ENCODE assay signal across 25 cellular contexts in genomic region chr19:8499048-8499833, GRCh38. TPM values are rescaled to one million over a fixed set of nuclear protein-coding genes. Genes with fewer than 3 reads are reported as not detected.
"Had no signal": no experiment of that assay in that cellular context is flagged by ENCODE, and none has a peak within 500 bp of the region (broad histone marks: within the 10 kb centered on the region; RNA-seq: fewer than 3 reads in every experiment).

No MANE protein-coding gene starts in this region.

- DNase-seq: activated CD4-positive, alpha-beta T cell treated with anti-CD3 and anti-CD28 coated beads for 4 hours; activated CD4-positive, alpha-beta T cell treated with anti-CD3 and anti-CD28 coated beads, Interleukin-2, amount 50 U/mL, for 4 hours; activated naive CD4-positive, alpha-beta T cell; activated T-cell treated with anti-CD3 and anti-CD28 coated beads for 4 hours; activated T-cell treated with anti-CD3 and anti-CD28 coated beads, Interleukin-2, amount 50 U/mL, for 72 hours; effector memory CD4-positive, alpha-beta T cell; left ventricle myocardium inferior; mammary epithelial cell; midbrain; natural killer cell; ovary; right lobe of liver; stimulated activated CD4-positive, alpha-beta T cell treated with anti-CD3 and anti-CD28 coated beads, Interleukin-4, amount 100 ng/mL, for 24 hours; uterus had no signal

- H3K4me1 ChIP-seq: breast epithelium, left ventricle myocardium inferior, right lobe of liver, uterus had no signal

- H3K27me3 Mint-ChIP-seq: central memory CD8-positive, alpha-beta T cell; stimulated activated naive CD8-positive, alpha-beta T cell treated with anti-CD3 and anti-CD28 coated beads, Interleukin-15, Interleukin-2, amounts not matched to agents 100 ng/mL and 50 ng/mL, for 24 hours; type B pancreatic cell had no signal

- H3K36me3 ChIP-seq: breast epithelium, left ventricle myocardium inferior, ovary, right lobe of liver, uterus had no signal

- ATAC-seq: activated naive CD4-positive, alpha-beta T cell treated with anti-CD3 and anti-CD28 coated beads, Interleukin-2, amount 50 U/mL, for 72 hours; activated T-cell treated with anti-CD3 and anti-CD28 coated beads, Interleukin-2, amount 50 U/mL, for 72 hours; stimulated activated effector memory CD8-positive, alpha-beta T cell treated with anti-CD3 and anti-CD28 coated beads, Interleukin-12 subunit alpha, Interleukin-12 subunit beta, amount 100 ng/mL, for 72 hours had no signal

- H3K27me3 ChIP-seq: breast epithelium, ovary, right lobe of liver, uterus had no signal

- H3K4me3 Mint-ChIP-seq: activated T-cell treated with anti-CD3 and anti-CD28 coated beads, Interleukin-2, amount 50 U/mL, for 72 hours; central memory CD8-positive, alpha-beta T cell; natural killer cell; stimulated activated effector memory CD8-positive, alpha-beta T cell treated with anti-CD3 and anti-CD28 coated beads, Interleukin-12 subunit alpha, Interleukin-12 subunit beta, amount 100 ng/mL, for 72 hours; stimulated activated naive CD8-positive, alpha-beta T cell treated with anti-CD3 and anti-CD28 coated beads, Interleukin-15, Interleukin-2, amounts not matched to agents 100 ng/mL and 50 ng/mL, for 24 hours had no signal

- H3K36me3 Mint-ChIP-seq: activated naive CD4-positive, alpha-beta T cell treated with anti-CD3 and anti-CD28 coated beads, Interleukin-2, amount 50 U/mL, for 72 hours; natural killer cell; stimulated activated effector memory CD8-positive, alpha-beta T cell treated with anti-CD3 and anti-CD28 coated beads, Interleukin-12 subunit alpha, Interleukin-12 subunit beta, amount 100 ng/mL, for 72 hours; type B pancreatic cell had no signal

- H3K27ac ChIP-seq: breast epithelium, left ventricle myocardium inferior, ovary, right lobe of liver, uterus had no signal

- H3K4me3 ChIP-seq: breast epithelium, left ventricle myocardium inferior, ovary, right lobe of liver, uterus had no signal

- H3K9me3 ChIP-seq: breast epithelium, left ventricle myocardium inferior, ovary, right lobe of liver, uterus had no signal

- H3K9me3 Mint-ChIP-seq: activated naive CD4-positive, alpha-beta T cell treated with anti-CD3 and anti-CD28 coated beads, Interleukin-2, amount 50 U/mL, for 72 hours; activated T-cell treated with anti-CD3 and anti-CD28 coated beads, Interleukin-2, amount 50 U/mL, for 72 hours; central memory CD8-positive, alpha-beta T cell; natural killer cell; stimulated activated effector memory CD8-positive, alpha-beta T cell treated with anti-CD3 and anti-CD28 coated beads, Interleukin-12 subunit alpha, Interleukin-12 subunit beta, amount 100 ng/mL, for 72 hours; stimulated activated naive CD8-positive, alpha-beta T cell treated with anti-CD3 and anti-CD28 coated beads, Interleukin-15, Interleukin-2, amounts not matched to agents 100 ng/mL and 50 ng/mL, for 24 hours; type B pancreatic cell had no signal

- FAIRE-seq: frontal cortex, islet of Langerhans had no signal

- H3K27ac Mint-ChIP-seq: activated T-cell treated with anti-CD3 and anti-CD28 coated beads, Interleukin-2, amount 50 U/mL, for 72 hours; stimulated activated naive CD8-positive, alpha-beta T cell treated with anti-CD3 and anti-CD28 coated beads, Interleukin-15, Interleukin-2, amounts not matched to agents 100 ng/mL and 50 ng/mL, for 24 hours had no signal

RNA-seq across cellular contexts. Expression of gene PRAM1, which starts 3.2 kb away (rescaled TPM):
- total RNA-seq: dermis microvascular lymphatic vessel endothelial cell, epithelial cell of proximal tubule, frontal cortex, mammary epithelial cell, renal cortical epithelial cell had no signal
- polyA plus RNA-seq: mammary epithelial cell had no signal
